In the genomic region with DNA sequence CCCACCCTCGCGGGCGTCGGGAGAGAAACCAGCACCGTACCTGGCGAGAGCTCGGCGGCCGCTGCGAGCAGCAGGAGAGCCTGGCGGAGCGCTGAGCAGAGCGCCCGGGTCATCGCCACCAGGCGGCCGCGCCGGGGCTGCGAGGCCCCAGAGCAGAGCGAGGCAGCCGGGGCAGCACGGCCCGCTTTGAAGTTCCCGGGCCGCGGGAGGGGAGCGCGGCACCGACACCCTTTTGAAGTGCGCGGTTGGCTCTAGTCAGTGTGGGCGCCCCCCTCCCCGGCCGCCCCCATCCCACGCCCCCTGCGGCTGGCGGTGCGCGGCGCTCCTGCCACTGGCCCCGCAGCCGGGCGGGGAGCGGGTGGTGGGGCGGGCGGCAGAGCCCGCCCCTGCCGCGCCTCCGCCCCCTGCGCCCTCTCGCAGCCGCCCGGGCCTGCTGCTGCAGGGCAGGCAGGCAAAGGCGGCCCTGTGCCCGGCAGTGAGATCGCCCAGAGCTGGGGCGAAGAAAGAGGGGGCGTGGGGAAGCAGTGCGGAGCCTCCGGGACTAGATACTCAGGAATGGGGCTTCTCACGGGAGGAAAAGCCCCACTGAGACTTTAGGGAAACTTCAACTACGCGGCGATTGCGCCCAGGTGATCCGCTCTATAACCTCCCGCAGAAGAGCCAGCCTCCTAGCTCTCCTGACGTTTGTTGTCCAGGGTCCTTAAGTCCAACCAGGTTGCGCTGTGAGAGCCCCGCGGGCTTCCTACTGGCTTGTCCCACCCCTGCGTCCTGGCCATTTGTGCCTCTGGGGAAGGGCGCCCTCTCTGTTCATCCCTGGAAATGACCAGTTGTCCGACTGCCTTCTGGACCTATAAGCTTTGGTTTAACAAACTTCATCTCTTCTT, we compare ENCODE assay signal across 1 cellular context.
TF ChIP-seq lines count a peak whose summit lies in the region.

TSS of gene ACVR1C (minus strand) at position 333 of the 884 bp plus-strand sequence. CDS start at position 113, 220 bp downstream.

TF ChIP-seq in HepG2, 621 proteins besides CTCF, POLR2A, EP300 and RAD21 (continued from another document and continues in another):
- TF ChIP-seq FOSL1 (CRISPR knock-in tag; IDR thresholded peaks at IDR 0.05; ENCODE audit: borderline replicate concordance) (no peak), FOXK2 (IDR thresholded peaks at IDR 0.05) (no peak), ZNF543 (CRISPR knock-in tag; IDR thresholded peaks at IDR 0.05) (peak; percentile 76; the same call in 1 of the 2 replicates), NCOA2 (CRISPR knock-in tag; IDR thresholded peaks at IDR 0.05) (no peak; the same call in 1 of the 2 replicates), ZNF3 (CRISPR knock-in tag; IDR thresholded peaks at IDR 0.05) (no peak), CC2D1A (CRISPR knock-in tag; IDR thresholded peaks at IDR 0.05) (no peak), MLX (CRISPR knock-in tag; IDR thresholded peaks at IDR 0.05) (no peak), TEAD2 (CRISPR knock-in tag; IDR thresholded peaks at IDR 0.05) (no peak), ZNF510 (CRISPR knock-in tag; IDR thresholded peaks at IDR 0.05; ENCODE audit: low read depth) (no peak), ZNF224 (CRISPR knock-in tag; IDR thresholded peaks at IDR 0.05) (no peak), ZKSCAN1 (IDR thresholded peaks at IDR 0.05; ENCODE audit: low read length) (no peak), ZFY (CRISPR knock-in tag; IDR thresholded peaks at IDR 0.05) (peak; percentile 73), KDM4B (CRISPR knock-in tag; IDR thresholded peaks at IDR 0.05) (no peak), TGIF2 (CRISPR knock-in tag; IDR thresholded peaks at IDR 0.05) (no peak), NPAS2 (CRISPR knock-in tag; IDR thresholded peaks at IDR 0.05; ENCODE audit: borderline replicate concordance) (no peak), BCL6 (CRISPR knock-in tag; IDR thresholded peaks at IDR 0.05) (peak; percentile 74), ZNF790 (CRISPR knock-in tag; IDR thresholded peaks at IDR 0.05; ENCODE audit: borderline replicate concordance) (no peak), ZNF280B (CRISPR knock-in tag; IDR thresholded peaks at IDR 0.05; ENCODE audit: borderline replicate concordance) (no peak), PRMT3 (CRISPR knock-in tag; IDR thresholded peaks at IDR 0.05; ENCODE audit: borderline replicate concordance, low read depth) (0 out of 2 replicates have a peak, but pooled peaks have one; percentile 55), ZNF687 (CRISPR knock-in tag; IDR thresholded peaks at IDR 0.05) (peak; percentile 83), DMAP1 (CRISPR knock-in tag; IDR thresholded peaks at IDR 0.05) (no peak), HNF4A (CRISPR knock-in tag; IDR thresholded peaks at IDR 0.05) (peak; percentile 57), MAZ (IDR thresholded peaks at IDR 0.05; ENCODE audit: borderline replicate concordance, low read depth, low read length) (peak; percentile 68), MAZ (CRISPR knock-in tag; IDR thresholded peaks at IDR 0.05; ENCODE audit: low read depth) (peak; percentile 69), HMG20A (CRISPR knock-in tag; IDR thresholded peaks at IDR 0.05; ENCODE audit: borderline replicate concordance) (no peak), ZNF652 (CRISPR knock-in tag; IDR thresholded peaks at IDR 0.05; ENCODE audit: borderline replicate concordance, low read depth) (no peak), SRY (CRISPR knock-in tag; IDR thresholded peaks at IDR 0.05) (no peak), ZNF740 (CRISPR knock-in tag; IDR thresholded peaks at IDR 0.05) (no peak), HDAC1 (CRISPR knock-in tag; IDR thresholded peaks at IDR 0.05) (peak; percentile 47; the same call in 1 of the 2 replicates)
- TF ChIP-seq, protein P1, sequence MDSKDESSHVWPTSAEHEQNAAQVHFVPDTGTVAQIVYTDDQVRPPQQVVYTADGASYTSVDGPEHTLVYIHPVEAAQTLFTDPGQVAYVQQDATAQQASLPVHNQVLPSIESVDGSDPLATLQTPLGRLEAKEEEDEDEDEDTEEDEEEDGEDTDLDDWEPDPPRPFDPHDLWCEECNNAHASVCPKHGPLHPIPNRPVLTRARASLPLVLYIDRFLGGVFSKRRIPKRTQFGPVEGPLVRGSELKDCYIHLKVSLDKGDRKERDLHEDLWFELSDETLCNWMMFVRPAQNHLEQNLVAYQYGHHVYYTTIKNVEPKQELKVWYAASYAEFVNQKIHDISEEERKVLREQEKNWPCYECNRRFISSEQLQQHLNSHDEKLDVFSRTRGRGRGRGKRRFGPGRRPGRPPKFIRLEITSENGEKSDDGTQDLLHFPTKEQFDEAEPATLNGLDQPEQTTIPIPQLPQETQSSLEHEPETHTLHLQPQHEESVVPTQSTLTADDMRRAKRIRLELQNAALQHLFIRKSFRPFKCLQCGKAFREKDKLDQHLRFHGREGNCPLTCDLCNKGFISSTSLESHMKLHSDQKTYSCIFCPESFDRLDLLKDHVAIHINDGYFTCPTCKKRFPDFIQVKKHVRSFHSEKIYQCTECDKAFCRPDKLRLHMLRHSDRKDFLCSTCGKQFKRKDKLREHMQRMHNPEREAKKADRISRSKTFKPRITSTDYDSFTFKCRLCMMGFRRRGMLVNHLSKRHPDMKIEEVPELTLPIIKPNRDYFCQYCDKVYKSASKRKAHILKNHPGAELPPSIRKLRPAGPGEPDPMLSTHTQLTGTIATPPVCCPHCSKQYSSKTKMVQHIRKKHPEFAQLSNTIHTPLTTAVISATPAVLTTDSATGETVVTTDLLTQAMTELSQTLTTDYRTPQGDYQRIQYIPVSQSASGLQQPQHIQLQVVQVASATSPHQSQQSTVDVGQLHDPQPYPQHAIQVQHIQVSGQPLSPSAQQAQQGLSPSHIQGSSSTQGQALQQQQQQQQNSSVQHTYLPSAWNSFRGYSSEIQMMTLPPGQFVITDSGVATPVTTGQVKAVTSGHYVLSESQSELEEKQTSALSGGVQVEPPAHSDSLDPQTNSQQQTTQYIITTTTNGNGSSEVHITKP (CRISPR knock-in tag; IDR thresholded peaks at IDR 0.05; ENCODE audit: low read depth) = 0 out of 2 replicates have a peak, but pooled peaks have one; percentile 37
- TF ChIP-seq, protein P2, sequence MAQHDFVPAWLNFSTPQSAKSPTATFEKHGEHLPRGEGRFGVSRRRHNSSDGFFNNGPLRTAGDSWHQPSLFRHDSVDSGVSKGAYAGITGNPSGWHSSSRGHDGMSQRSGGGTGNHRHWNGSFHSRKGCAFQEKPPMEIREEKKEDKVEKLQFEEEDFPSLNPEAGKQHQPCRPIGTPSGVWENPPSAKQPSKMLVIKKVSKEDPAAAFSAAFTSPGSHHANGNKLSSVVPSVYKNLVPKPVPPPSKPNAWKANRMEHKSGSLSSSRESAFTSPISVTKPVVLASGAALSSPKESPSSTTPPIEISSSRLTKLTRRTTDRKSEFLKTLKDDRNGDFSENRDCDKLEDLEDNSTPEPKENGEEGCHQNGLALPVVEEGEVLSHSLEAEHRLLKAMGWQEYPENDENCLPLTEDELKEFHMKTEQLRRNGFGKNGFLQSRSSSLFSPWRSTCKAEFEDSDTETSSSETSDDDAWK (CRISPR knock-in tag; IDR thresholded peaks at IDR 0.05) = no peak
- TF ChIP-seq, protein P3, sequence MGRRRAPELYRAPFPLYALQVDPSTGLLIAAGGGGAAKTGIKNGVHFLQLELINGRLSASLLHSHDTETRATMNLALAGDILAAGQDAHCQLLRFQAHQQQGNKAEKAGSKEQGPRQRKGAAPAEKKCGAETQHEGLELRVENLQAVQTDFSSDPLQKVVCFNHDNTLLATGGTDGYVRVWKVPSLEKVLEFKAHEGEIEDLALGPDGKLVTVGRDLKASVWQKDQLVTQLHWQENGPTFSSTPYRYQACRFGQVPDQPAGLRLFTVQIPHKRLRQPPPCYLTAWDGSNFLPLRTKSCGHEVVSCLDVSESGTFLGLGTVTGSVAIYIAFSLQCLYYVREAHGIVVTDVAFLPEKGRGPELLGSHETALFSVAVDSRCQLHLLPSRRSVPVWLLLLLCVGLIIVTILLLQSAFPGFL (CRISPR knock-in tag; IDR thresholded peaks at IDR 0.05) = no peak
- TF ChIP-seq, protein P4, sequence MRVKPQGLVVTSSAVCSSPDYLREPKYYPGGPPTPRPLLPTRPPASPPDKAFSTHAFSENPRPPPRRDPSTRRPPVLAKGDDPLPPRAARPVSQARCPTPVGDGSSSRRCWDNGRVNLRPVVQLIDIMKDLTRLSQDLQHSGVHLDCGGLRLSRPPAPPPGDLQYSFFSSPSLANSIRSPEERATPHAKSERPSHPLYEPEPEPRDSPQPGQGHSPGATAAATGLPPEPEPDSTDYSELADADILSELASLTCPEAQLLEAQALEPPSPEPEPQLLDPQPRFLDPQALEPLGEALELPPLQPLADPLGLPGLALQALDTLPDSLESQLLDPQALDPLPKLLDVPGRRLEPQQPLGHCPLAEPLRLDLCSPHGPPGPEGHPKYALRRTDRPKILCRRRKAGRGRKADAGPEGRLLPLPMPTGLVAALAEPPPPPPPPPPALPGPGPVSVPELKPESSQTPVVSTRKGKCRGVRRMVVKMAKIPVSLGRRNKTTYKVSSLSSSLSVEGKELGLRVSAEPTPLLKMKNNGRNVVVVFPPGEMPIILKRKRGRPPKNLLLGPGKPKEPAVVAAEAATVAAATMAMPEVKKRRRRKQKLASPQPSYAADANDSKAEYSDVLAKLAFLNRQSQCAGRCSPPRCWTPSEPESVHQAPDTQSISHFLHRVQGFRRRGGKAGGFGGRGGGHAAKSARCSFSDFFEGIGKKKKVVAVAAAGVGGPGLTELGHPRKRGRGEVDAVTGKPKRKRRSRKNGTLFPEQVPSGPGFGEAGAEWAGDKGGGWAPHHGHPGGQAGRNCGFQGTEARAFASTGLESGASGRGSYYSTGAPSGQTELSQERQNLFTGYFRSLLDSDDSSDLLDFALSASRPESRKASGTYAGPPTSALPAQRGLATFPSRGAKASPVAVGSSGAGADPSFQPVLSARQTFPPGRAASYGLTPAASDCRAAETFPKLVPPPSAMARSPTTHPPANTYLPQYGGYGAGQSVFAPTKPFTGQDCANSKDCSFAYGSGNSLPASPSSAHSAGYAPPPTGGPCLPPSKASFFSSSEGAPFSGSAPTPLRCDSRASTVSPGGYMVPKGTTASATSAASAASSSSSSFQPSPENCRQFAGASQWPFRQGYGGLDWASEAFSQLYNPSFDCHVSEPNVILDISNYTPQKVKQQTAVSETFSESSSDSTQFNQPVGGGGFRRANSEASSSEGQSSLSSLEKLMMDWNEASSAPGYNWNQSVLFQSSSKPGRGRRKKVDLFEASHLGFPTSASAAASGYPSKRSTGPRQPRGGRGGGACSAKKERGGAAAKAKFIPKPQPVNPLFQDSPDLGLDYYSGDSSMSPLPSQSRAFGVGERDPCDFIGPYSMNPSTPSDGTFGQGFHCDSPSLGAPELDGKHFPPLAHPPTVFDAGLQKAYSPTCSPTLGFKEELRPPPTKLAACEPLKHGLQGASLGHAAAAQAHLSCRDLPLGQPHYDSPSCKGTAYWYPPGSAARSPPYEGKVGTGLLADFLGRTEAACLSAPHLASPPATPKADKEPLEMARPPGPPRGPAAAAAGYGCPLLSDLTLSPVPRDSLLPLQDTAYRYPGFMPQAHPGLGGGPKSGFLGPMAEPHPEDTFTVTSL (CRISPR knock-in tag; IDR thresholded peaks at IDR 0.05; ENCODE audit: borderline replicate concordance) = 0 out of 2 replicates have a peak, but pooled peaks have one; percentile 33
